17 cellular contexts compared by ENCODE assay signal in genomic region chr18:77012120-77012519, GRCh38.
"Had no signal": no experiment of that assay in that cellular context is flagged by ENCODE, and none has a peak within 500 bp of the region (broad histone marks: within the 10 kb centered on the region; RNA-seq: fewer than 3 reads in every experiment).

No MANE protein-coding gene starts in this region.

- DNase-seq: activated CD4-positive, alpha-beta T cell treated with anti-CD3 and anti-CD28 coated beads for 36 hours; activated CD8-positive, alpha-beta memory T cell treated with anti-CD3 and anti-CD28 coated beads, Interleukin-2, amount 50 U/mL, for 4 hours; kidney glomerular epithelial cell; mesendoderm; naive thymus-derived CD8-positive, alpha-beta T cell; nucleus accumbens; stimulated activated CD4-positive, alpha-beta T cell treated with anti-CD3 and anti-CD28 coated beads, Interleukin-12 subunit alpha, Interleukin-12 subunit beta, amount 100 ng/mL, for 4 hours; stimulated activated CD4-positive, alpha-beta T cell treated with anti-CD3 and anti-CD28 coated beads, Interleukin-1b, Interleukin-23, amount 100 ng/mL, for 48 hours; stimulated activated CD8-positive, alpha-beta memory T cell treated with anti-CD3 and anti-CD28 coated beads, Interleukin-4, amount 100 ng/mL, for 48 hours; stimulated activated naive CD4-positive, alpha-beta T cell treated with Interleukin-2 at 50 U/mL for 16 hours; SW 1271; transverse colon; uterus had no signal

- H3K27ac Mint-ChIP-seq: activated CD4-positive, alpha-beta T cell treated with anti-CD3 and anti-CD28 coated beads for 36 hours; activated naive CD8-positive, alpha-beta T cell; activated T-helper 1 cell treated with anti-CD3 and anti-CD28 coated beads, Interleukin-12 subunit alpha, Interleukin-12 subunit beta, Interleukin-2, Interleukin-4 antibody, amounts not matched to agents 30 ng/mL and 10 ng/mL and 1 ng/mL, durations not matched to agents 14 hours and 24 hours and 36 hours had no signal

- H3K9me3 Mint-ChIP-seq: activated T-helper 1 cell treated with anti-CD3 and anti-CD28 coated beads, Interleukin-12 subunit alpha, Interleukin-12 subunit beta, Interleukin-2, Interleukin-4 antibody, amounts not matched to agents 30 ng/mL and 10 ng/mL and 1 ng/mL, durations not matched to agents 14 hours and 24 hours and 36 hours; naive thymus-derived CD8-positive, alpha-beta T cell had no signal

- H3K4me3 Mint-ChIP-seq: activated CD4-positive, alpha-beta T cell treated with anti-CD3 and anti-CD28 coated beads for 36 hours; activated naive CD8-positive, alpha-beta T cell; activated T-helper 1 cell treated with anti-CD3 and anti-CD28 coated beads, Interleukin-12 subunit alpha, Interleukin-12 subunit beta, Interleukin-2, Interleukin-4 antibody, amounts not matched to agents 30 ng/mL and 10 ng/mL and 1 ng/mL, durations not matched to agents 14 hours and 24 hours and 36 hours; naive thymus-derived CD8-positive, alpha-beta T cell had no signal

- ATAC-seq: activated CD4-positive, alpha-beta T cell treated with anti-CD3 and anti-CD28 coated beads for 36 hours; naive thymus-derived CD8-positive, alpha-beta T cell had no signal

- H3K27me3 Mint-ChIP-seq: activated CD4-positive, alpha-beta T cell treated with anti-CD3 and anti-CD28 coated beads for 36 hours; activated naive CD8-positive, alpha-beta T cell; naive thymus-derived CD8-positive, alpha-beta T cell had no signal

- H3K27ac ChIP-seq: cardiac muscle cell, foreskin keratinocyte, transverse colon, uterus had no signal
